20 cellular contexts compared by ENCODE assay signal in genomic region chr7:159064121-159064815, GRCh38.
DNase-seq lines count a peak whose midpoint lies in the region; ATAC-seq and TF ChIP-seq lines count a peak whose summit lies in the region.
"Had no signal": no experiment of that assay in that cellular context is flagged by ENCODE, and none has a peak within 500 bp of the region (broad histone marks: within the 10 kb centered on the region; RNA-seq: fewer than 3 reads in every experiment).

No MANE protein-coding gene starts in this region.

- H3K9me3 Mint-ChIP-seq in osteocyte (ENCODE audit: unreplicated experiment): no peaks in the 10 kb centered on the region
- H3K9me3 Mint-ChIP-seq: CD4-positive, CD25-positive, alpha-beta regulatory T cell had no signal

- H2AFZ ChIP-seq in HCT116 (ENCODE audit: low read depth, low read length, poor library complexity, severe bottlenecking): no peak overlapping the region

- no peak overlapping the region for H3K4me2 ChIP-seq in HCT116 (ENCODE audit: low read length)

- H3K27me3 ChIP-seq in HCT116 (ENCODE audit: insufficient read depth, low read length): no peaks in the 10 kb centered on the region
- H3K27me3 ChIP-seq in heart right ventricle: peaks cover 0 to 4% (median 0%) of the 10 kb centered on the region in 7 donors
- H3K27me3 ChIP-seq in WERI-Rb-1 (ENCODE audit: insufficient read depth, low read depth, severe bottlenecking): no peaks in the 10 kb centered on the region

- H3K4me1 ChIP-seq in HCT116 (ENCODE audit: control insufficient read depth in 1 of 2, insufficient read depth in 2 of 2, low read length in 2 of 2) (no peaks in the 10 kb centered on the region), heart right ventricle (peaks cover 0 to 42% (median 24%) of the 10 kb centered on the region in 9 donors)
- H3K4me1 ChIP-seq: Caco-2 had no signal

- H3K4me3 ChIP-seq in HCT116 (replicated peaks in 1 of 2; ENCODE audit: low read depth in 1 of 2, low read length in 2 of 2) (no peak overlapping the region), heart right ventricle (no peak overlapping the region), WERI-Rb-1 (ENCODE audit: low read depth, low read length) (no peak overlapping the region)

- CTCF ChIA-PET in HCT116 (lab: Charles Lee): no interaction called here

- DNase-seq in activated CD4-positive, CD25-positive, alpha-beta regulatory T cell treated with anti-CD3 and anti-CD28 coated beads, Interleukin-2, amount 50 U/mL, for 72 hours: peak; percentile 18
- no peak for DNase-seq in HCT116 (ENCODE audit: low read depth, low spot score)
- DNase-seq in heart right ventricle: no peak
- peak; percentile 83 for DNase-seq in osteocyte (ENCODE audit: extremely low spot score, unreplicated experiment)
- DNase-seq in WERI-Rb-1: no peak
- DNase-seq: Caco-2; CD4-positive, CD25-positive, alpha-beta regulatory T cell; DMS153; KBM-7; NCI-H1048; NCI-H1436 treated with DMSO at 0.1 percent for 48 hours; NCI-H2029 treated with DMSO at 0.1 percent for 48 hours; NCI-H510A; NCI-H774; PC-3 had no signal

- no peak for TF ChIP-seq RAD21 in HCT116 (IDR thresholded peaks at IDR 0.05; ENCODE audit: low read depth)

- POLR2A ChIA-PET in HCT116 (lab: Charles Lee): no interaction called here

- 89 to 91% methylated on average over 48 of the region's 48 CpGs for WGBS in heart right ventricle, 2 donors

- intact Hi-C loops in HCT116 (cut with micrococcal nuclease) (no loop called here), heart right ventricle (cut with DNase I) (no loop called here)

- H3K27ac ChIP-seq in HCT116 (ENCODE audit: low read depth, low read length): no peak overlapping the region
- peak overlapping the region in 8 of 10 donors; percentile 39 to 77 (median 62) for H3K27ac ChIP-seq in heart right ventricle
- no peak overlapping the region for H3K27ac ChIP-seq in WERI-Rb-1
- H3K27ac ChIP-seq: 22Rv1 had no signal

- no peak for ATAC-seq in activated CD4-positive, CD25-positive, alpha-beta regulatory T cell treated with anti-CD3 and anti-CD28 coated beads, Interleukin-2, amount 50 U/mL, for 24 hours
- ATAC-seq in HCT116 (peak; percentile 22; the same call in 1 of the 2 replicates), heart right ventricle (peak in 2 of 8 donors; percentile 1 to 12), HG02798 (IDR thresholded peaks at IDR 0.05; ENCODE audit: poor library complexity, unreplicated experiment) (no peak), GM21529 (IDR thresholded peaks at IDR 0.05; ENCODE audit: unreplicated experiment) (no peak)
- ATAC-seq: PC-3 had no signal

- no peak overlapping the region for H3K4me3 Mint-ChIP-seq in osteocyte (ENCODE audit: unreplicated experiment)
- H3K4me3 Mint-ChIP-seq: B cell; CD4-positive, CD25-positive, alpha-beta regulatory T cell had no signal

- H3K4me1 Mint-ChIP-seq in osteocyte (ENCODE audit: unreplicated experiment): no peaks in the 10 kb centered on the region
- H3K4me1 Mint-ChIP-seq: B cell had no signal

- TF ChIP-seq CTCF in HCT116 (IDR thresholded peaks at IDR 0.05 in 2 of 3, conservative IDR thresholded peaks at IDR 0.05 in 1 of 3; ENCODE audit: borderline replicate concordance in 1 of 3, insufficient read depth in 1 of 3, low read depth in 2 of 3, low read length in 2 of 3) (no peak), heart right ventricle (IDR thresholded peaks at IDR 0.05) (no peak), osteocyte (IDR thresholded peaks at IDR 0.05) (no peak), WERI-Rb-1 (IDR thresholded peaks at IDR 0.05; ENCODE audit: low read depth, low read length) (no peak)

- no peaks in the 10 kb centered on the region for H3K27me3 Mint-ChIP-seq in osteocyte (ENCODE audit: unreplicated experiment)
- H3K27me3 Mint-ChIP-seq: B cell; CD4-positive, CD25-positive, alpha-beta regulatory T cell had no signal

- no peaks in the 10 kb centered on the region for H3K36me3 Mint-ChIP-seq in osteocyte (ENCODE audit: unreplicated experiment)
- H3K36me3 Mint-ChIP-seq: CD4-positive, CD25-positive, alpha-beta regulatory T cell had no signal

- H3K36me3 ChIP-seq in HCT116 (ENCODE audit: control insufficient read depth in 1 of 2, insufficient read depth in 2 of 2, low read length in 2 of 2) (no peaks in the 10 kb centered on the region), heart right ventricle (no peaks in the 10 kb centered on the region), WERI-Rb-1 (no peaks in the 10 kb centered on the region)

- no peak overlapping the region for H3K9ac ChIP-seq in HCT116 (ENCODE audit: low read length)

- TF ChIP-seq POLR2A in HCT116 (IDR thresholded peaks at IDR 0.05; ENCODE audit: borderline replicate concordance, extremely low read depth, insufficient read depth, insufficient read length): no peak

- no peaks in the 10 kb centered on the region for H3K79me2 ChIP-seq in HCT116 (ENCODE audit: insufficient read depth, low read length)

- H3K9me3 ChIP-seq in HCT116 (ENCODE audit: control insufficient read depth in 1 of 2, insufficient read depth in 1 of 2, low read depth in 1 of 2, low read length in 2 of 2) (no peaks in the 10 kb centered on the region), heart right ventricle (no peaks in the 10 kb centered on the region), WERI-Rb-1 (ENCODE audit: severe bottlenecking) (peaks cover 11% of the 10 kb centered on the region)

- no peaks in the 10 kb centered on the region for H4K20me1 ChIP-seq in HCT116 (ENCODE audit: insufficient read depth)

- no peaks in the 10 kb centered on the region for H3K9me2 ChIP-seq in HCT116 (ENCODE audit: insufficient read depth)

- RAD21 ChIA-PET in HCT116 (lab: Charles Lee; ENCODE audit: low non-redundant PET in 1 of 2, low total read pairs in 2 of 2, uncharacterized antibody in 2 of 2, unreplicated experiment in 2 of 2): no interaction called here

- no peak overlapping the region for H3K27ac Mint-ChIP-seq in osteocyte (ENCODE audit: unreplicated experiment)
- H3K27ac Mint-ChIP-seq: B cell; CD4-positive, CD25-positive, alpha-beta regulatory T cell had no signal

- no TSS peak for BruUV-seq in HCT116 (replicated peaks; lab: Mats Ljungman, UMichigan)

TF ChIP-seq in HCT116, 20 proteins besides CTCF, POLR2A, EP300 and RAD21:
- no peak for TF ChIP-seq REST (IDR thresholded peaks at IDR 0.05; ENCODE audit: low read depth)
- TF ChIP-seq JUND (IDR thresholded peaks at IDR 0.05): no peak
- TF ChIP-seq POLR2AphosphoS5 (IDR thresholded peaks at IDR 0.05; ENCODE audit: low read depth, low read length): no peak
- TF ChIP-seq YY1 (IDR thresholded peaks at IDR 0.05; ENCODE audit: extremely low read depth, insufficient replicate concordance, low read depth, low read length): no peak
- TF ChIP-seq CEBPB (IDR thresholded peaks at IDR 0.05; ENCODE audit: low read depth): no peak
- no peak for TF ChIP-seq SRF (IDR thresholded peaks at IDR 0.05; ENCODE audit: low read depth)

Comparison
In these comparisons a context has a peak if more than half of its experiments do, and no peak if none do; other contexts are left out.
1. DNase-seq: peak in activated CD4-positive, CD25-positive, alpha-beta regulatory T cell treated with anti-CD3 and anti-CD28 coated beads, Interleukin-2, amount 50 U/mL, for 72 hours (single experiment) and osteocyte (single experiment); none in HCT116 (single experiment), heart right ventricle (0 of 2) and WERI-Rb-1 (single experiment).
2. H3K27ac ChIP-seq: peak in heart right ventricle (8 of 10); none in HCT116 (single experiment) and WERI-Rb-1 (single experiment).